In genomic region chr10:105914432-105914831, GRCh38 we compare ENCODE assay signal across 35 cellular contexts.
"Had no signal": no experiment of that assay in that cellular context is flagged by ENCODE, and none has a peak within 500 bp of the region (broad histone marks: within the 10 kb centered on the region; RNA-seq: fewer than 3 reads in every experiment).

No MANE protein-coding gene starts in this region.

- H3K36me3 ChIP-seq: MG63 had no signal

- H3K4me3 ChIP-seq: MG63 had no signal

- DNase-seq: Karpas-422, Kasumi-1, MG63, MM.1S, MV-4-11, NCI-H1048, NCI-H1092, NCI-H1092 treated with DMSO at 0.1 percent for 48 hours, NCI-H1105, NCI-H1105 treated with DMSO at 0.1 percent for 48 hours, NCI-H1417, NCI-H1417 treated with DMSO at 0.1 percent for 48 hours, NCI-H1436, NCI-H1436 treated with DMSO at 0.1 percent for 48 hours, NCI-H146, NCI-H1694, NCI-H1694 treated with DMSO at 0.1 percent for 48 hours, NCI-H187, NCI-H187 treated with DMSO at 0.1 percent for 48 hours, NCI-H1930, NCI-H2029, NCI-H2029 treated with DMSO at 0.1 percent for 48 hours, NCI-H2081, NCI-H2081 treated with DMSO at 0.1 percent for 48 hours, NCI-H2107, NCI-H2171, NCI-H2171 treated with DMSO at 0.1 percent for 48 hours, NCI-H2227 treated with DMSO at 0.1 percent for 48 hours, NCI-H226, NCI-H345, NCI-H446, NCI-H446 treated with DMSO at 0.1 percent for 48 hours, NCI-H510A, NCI-H510A treated with DMSO at 0.1 percent for 48 hours had no signal

- H3K4me2 ChIP-seq: KMS-11 had no signal

- H3K27ac ChIP-seq: KMS-11 had no signal

- H3K9ac ChIP-seq: KMS-11 had no signal

- H3K27me3 ChIP-seq: MG63 had no signal

- H3K9me3 ChIP-seq: MG63 had no signal
